Comparison of ENCODE assay signal across 4 cellular contexts in genomic region chr2:112716826-112717352, GRCh38. TPM values are rescaled to one million over a fixed set of nuclear protein-coding genes. Genes with fewer than 3 reads are reported as not detected.
"Had no signal": no experiment of that assay in that cellular context is flagged by ENCODE, and none has a peak within 500 bp of the region (broad histone marks: within the 10 kb centered on the region; RNA-seq: fewer than 3 reads in every experiment).

No MANE protein-coding gene starts in this region.

RNA-seq across cellular contexts. Expression of gene NT5DC4, which starts 3.9 kb away (rescaled TPM):
- total RNA-seq: LHCN-M2, M059J, MCF 10A, NCI-H460 had no signal
